ENCODE assay signal across 7 cellular contexts in the genomic region with DNA sequence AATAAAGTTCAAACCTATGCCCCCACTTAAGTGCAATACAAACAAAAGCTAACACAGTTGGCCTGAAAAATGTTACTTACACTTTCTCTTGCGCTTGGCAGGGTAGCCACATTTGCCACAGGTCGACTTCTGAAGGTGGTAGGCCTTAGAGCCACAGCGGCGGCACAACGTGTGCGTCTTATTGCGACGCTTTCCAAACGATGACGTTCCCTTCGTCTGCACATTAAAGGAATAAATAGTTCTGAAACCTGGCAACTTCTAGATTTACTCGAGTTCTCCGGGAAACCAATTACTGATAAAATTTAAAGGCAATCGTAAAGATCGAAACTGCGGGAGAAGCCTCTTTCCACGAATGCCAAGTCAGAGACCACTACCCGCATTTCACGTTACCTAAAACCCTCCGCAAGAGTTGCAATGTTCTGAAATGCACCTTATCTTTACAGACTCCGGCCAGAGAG. TPM values are rescaled to one million over a fixed set of nuclear protein-coding genes. Genes with fewer than 3 reads are reported as not detected.
DNase-seq lines count a peak whose midpoint lies in the region; ATAC-seq and TF ChIP-seq lines count a peak whose summit lies in the region.

No MANE protein-coding gene starts in this region.

- peak overlapping the region; percentile 95 to 100 (median 98) for H3K27ac Mint-ChIP-seq in immature natural killer cell

- peaks cover 49% of the 10 kb centered on the region for H4K20me1 ChIP-seq in OCI-LY7 (ENCODE audit: insufficient read depth, low read length)

- TF ChIP-seq CTCF in OCI-LY7 (conservative IDR thresholded peaks at IDR 0.05; ENCODE audit: low read length) = no peak
- TF ChIP-seq CTCF in adrenal gland (IDR thresholded peaks at IDR 0.05) = no peak

- H3K4me2 ChIP-seq in OCI-LY7 (ENCODE audit: low read length) = peak overlapping the region; percentile 95

- CTCF ChIA-PET in OCI-LY7 (lab: Charles Lee; ENCODE audit: unreplicated experiment) = no interaction called here

- H3K9me2 ChIP-seq in OCI-LY7 (ENCODE audit: insufficient read depth, low read length) = no peaks in the 10 kb centered on the region

- POLR2A ChIA-PET in OCI-LY7 (lab: Charles Lee) = interaction anchor here (0.5 to 0.7 kb wide), 3 partner anchors 40 to 1754 kb away, joined by 3 to 4 read pairs (median 4); no protein-coding TSS in a partner anchor

- H3K27me3 ChIP-seq in adrenal gland = no peaks in the 10 kb centered on the region

- H3K4me1 ChIP-seq in OCI-LY7 (ENCODE audit: insufficient read depth, low read length, poor library complexity, severe bottlenecking) (peaks cover 37% of the 10 kb centered on the region), adrenal gland (replicated peaks in 1 of 2) (peaks cover 22 to 35% of the 10 kb centered on the region in 2 donors)

- H3K9me3 ChIP-seq in OCI-LY7 (ENCODE audit: low read length) (no peaks in the 10 kb centered on the region), adrenal gland (replicated peaks in 1 of 3) (no peaks in the 10 kb centered on the region)

- peaks cover 45 to 62% of the 10 kb centered on the region in 2 donors for H3K4me1 Mint-ChIP-seq in immature natural killer cell

- H3K9me3 Mint-ChIP-seq in immature natural killer cell = no peaks in the 10 kb centered on the region

- DNase-seq in H4 (ENCODE audit: low spot score) = peak; percentile 20
- DNase-seq in OCI-LY7 (ENCODE audit: low spot score) = peak; percentile 59
- peak; percentile 21 to 60 (median 35) for DNase-seq in adrenal gland
- DNase-seq in immature natural killer cell = peak; percentile 74 to 81 (median 79)
- DNase-seq in stimulated activated CD8-positive, alpha-beta memory T cell treated with anti-CD3 and anti-CD28 coated beads, Interleukin-4, amount 100 ng/mL, for 48 hours = peak; percentile 45

- no peak overlapping the region for H2AFZ ChIP-seq in OCI-LY7 (ENCODE audit: low read length)

- H3K4me3 Mint-ChIP-seq in immature natural killer cell = peak overlapping the region; percentile 95 to 100 (median 98)

- H3K27ac ChIP-seq in OCI-LY7 (ENCODE audit: low read depth, low read length, poor library complexity, severe bottlenecking) = peak overlapping the region; percentile 79
- H3K27ac ChIP-seq in adrenal gland = peak overlapping the region; percentile 73 to 98 (median 96)

- intact Hi-C loops in OCI-LY7 (cut with micrococcal nuclease; ENCODE audit: unreplicated experiment) (loop anchor here (2.0 to 10.0 kb wide), 2 partner anchors 80 to 350 kb away; a partner anchor contains a TSS), adrenal gland (cut with DNase I) (no loop called here)

- peaks cover 55% of the 10 kb centered on the region for H3K36me3 ChIP-seq in OCI-LY7 (ENCODE audit: insufficient read depth, low read length)
- H3K36me3 ChIP-seq in adrenal gland (replicated peaks in 1 of 2) = peaks cover 0 to 44% of the 10 kb centered on the region in 2 donors

- 0 to 1% (median 1%) methylated on average over 21 of the region's 21 CpGs for WGBS in adrenal gland, 4 donors

- peaks cover 8 to 19% (median 17%) of the 10 kb centered on the region in 3 donors for H3K27me3 Mint-ChIP-seq in immature natural killer cell (ENCODE audit: low read depth in 3 of 3)

- H3K36me3 Mint-ChIP-seq in immature natural killer cell = peaks cover 11 to 37% (median 23%) of the 10 kb centered on the region in 3 donors

- H3K4me3 ChIP-seq in OCI-LY7 (ENCODE audit: low read depth, low read length, poor library complexity, severe bottlenecking) (peak overlapping the region; percentile 88), adrenal gland (peak overlapping the region; percentile 7 to 98 (median 70))

- BruUV-seq in OCI-LY7 (replicated peaks; lab: Mats Ljungman, UMichigan) = TSS peak; percentile 72

- no peak for TF ChIP-seq POLR2A in adrenal gland (IDR thresholded peaks at IDR 0.05)

- peaks cover 57% of the 10 kb centered on the region for H3K79me2 ChIP-seq in OCI-LY7 (ENCODE audit: insufficient read depth, low read depth, low read length)

- no peak for ATAC-seq in HG02884 (IDR thresholded peaks at IDR 0.05; ENCODE audit: unreplicated experiment)
- no peak for ATAC-seq in GM21381 (IDR thresholded peaks at IDR 0.05; ENCODE audit: unreplicated experiment)

RNA-seq across cellular contexts. Expression of a gene that starts 0.6 kb away (rescaled TPM):
- total RNA-seq in H4 (2014; rRNA removed; shearing (Covaris generic)) = 104 and 179 TPM in 2 replicates
- 2,743 and 2,779 TPM in 2 replicates for total RNA-seq in OCI-LY7 (2014; rRNA removed; shearing (Covaris generic))
- total RNA-seq in OCI-LY7 (2022) (1,857 and 1,905 TPM in 2 replicates), adrenal gland (1,000 to 10,000 TPM in 2 of 8 donors, 100 to 1,000 TPM in 6; 171 to 1,070 (median 566) TPM)
- polyA plus RNA-seq in adrenal gland (1,000 to 10,000 TPM; 1,448 to 3,068 (median 1,451) TPM), immature natural killer cell (1,000 to 10,000 TPM in 2 of 3 donors, 100 to 1,000 TPM in 1; 415 to 1,331 (median 1,143) TPM)

RNA-seq across cellular contexts. Expression of a gene that starts 6.7 kb away (rescaled TPM):
- total RNA-seq in H4 (2014; rRNA removed; shearing (Covaris generic)) = 7.2 and 8.3 TPM in 2 replicates
- total RNA-seq in OCI-LY7 (2014; rRNA removed; shearing (Covaris generic)) = 0.98 and 1.1 TPM in 2 replicates
- 0.33 and 0.53 TPM in 2 replicates for total RNA-seq in OCI-LY7 (2022)
- 10 to 100 TPM; 15.5 to 33.1 (median 28.4) TPM for total RNA-seq in adrenal gland
- polyA plus RNA-seq in adrenal gland = 10 to 100 TPM in 1 of 3 donors, 1 to 10 TPM in 2; 6.5 to 18.9 (median 9.9) TPM
- polyA plus RNA-seq in immature natural killer cell = 1 to 10 TPM; 1.5 to 4.5 (median 1.9) TPM

RNA-seq across cellular contexts. Expression of a gene that starts 36.2 kb away (rescaled TPM):
- total RNA-seq in H4 (2014; rRNA removed; shearing (Covaris generic)) = 47.1 and 75.6 TPM in 2 replicates
- total RNA-seq in OCI-LY7 (2014; rRNA removed; shearing (Covaris generic)) = 17.9 and 30.0 TPM in 2 replicates
- total RNA-seq in OCI-LY7 (2022) (46.3 and 47.5 TPM in 2 replicates), adrenal gland (100 to 1,000 TPM in 1 of 8 donors, 10 to 100 TPM in 7; 42.5 to 100 (median 62.4) TPM)
- polyA plus RNA-seq in adrenal gland (10 to 100 TPM; 19.5 to 58.3 (median 21.4) TPM), immature natural killer cell (10 to 100 TPM; 32.5 to 54.3 (median 39.8) TPM)

Comparison
In these comparisons a context has a peak if more than half of its experiments do, and no peak if none do; other contexts are left out.
1. DNase-seq: peak in every context shown above with its lines; median percentile 79 in immature natural killer cell; 59 in OCI-LY7; 45 in stimulated activated CD8-positive, alpha-beta memory T cell treated with anti-CD3 and anti-CD28 coated beads, Interleukin-4, amount 100 ng/mL, for 48 hours; 35 in adrenal gland; 20 in H4.